ENCODE assay signal across 27 cellular contexts in the genomic region with DNA sequence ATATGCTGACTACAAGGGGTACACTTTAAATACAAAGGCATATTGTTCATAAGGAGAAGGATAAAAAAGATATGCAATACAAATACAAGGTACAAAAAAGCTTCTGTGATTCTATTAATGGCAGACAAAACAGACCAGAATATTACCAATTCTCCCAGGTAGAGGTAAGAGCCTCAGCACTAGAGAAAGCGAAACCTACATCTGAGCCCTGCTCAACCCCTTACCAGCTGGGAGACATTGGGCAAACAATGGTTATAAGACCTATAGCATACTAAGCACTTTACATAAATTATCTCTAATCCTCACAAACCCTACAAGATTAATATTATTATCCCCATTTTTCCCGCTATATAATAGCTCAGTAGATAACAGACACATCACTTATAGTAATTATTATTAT. TPM values are rescaled to one million over a fixed set of nuclear protein-coding genes. Genes with fewer than 3 reads are reported as not detected.
"Had no signal": no experiment of that assay in that cellular context is flagged by ENCODE, and none has a peak within 500 bp of the region (broad histone marks: within the 10 kb centered on the region; RNA-seq: fewer than 3 reads in every experiment).

No MANE protein-coding gene starts in this region.

- H3K4me3 ChIP-seq: colonic mucosa, esophagus squamous epithelium, gastrocnemius medialis, heart right ventricle, left lung, lower lobe of right lung, mucosa of descending colon had no signal

- H3K27ac ChIP-seq: colonic mucosa, epithelial cell of prostate, esophagus squamous epithelium, gastrocnemius medialis, heart right ventricle, left lung, lower lobe of right lung had no signal

- ATAC-seq: effector memory CD8-positive, alpha-beta T cell; esophagus mucosa; gastrocnemius medialis; heart right ventricle; left cardiac atrium; left lung; left ventricle myocardium superior; lower lobe of right lung; mucosa of descending colon had no signal

- H3K27me3 ChIP-seq: colonic mucosa, gastrocnemius medialis, left lung had no signal

- H3K9me3 Mint-ChIP-seq: dendritic cell treated with granulocyte-macrophage colony-stimulating factor and Interleukin-4, amounts not matched to agents 40 ng/mL and 50 ng/mL, for 4 days; endodermal cell had no signal

- H3K4me3 Mint-ChIP-seq: dendritic cell treated with granulocyte-macrophage colony-stimulating factor and Interleukin-4, amounts not matched to agents 40 ng/mL and 50 ng/mL, for 4 days; effector memory CD8-positive, alpha-beta T cell; endodermal cell; mesothelial cell of epicardium; naive B cell had no signal

- H3K4me1 ChIP-seq: colonic mucosa, esophagus squamous epithelium, gastrocnemius medialis, heart right ventricle, left lung, lower lobe of right lung had no signal

- H3K27ac Mint-ChIP-seq: dendritic cell treated with granulocyte-macrophage colony-stimulating factor and Interleukin-4, amounts not matched to agents 40 ng/mL and 50 ng/mL, for 4 days; effector memory CD8-positive, alpha-beta T cell; endodermal cell; mesothelial cell of epicardium; naive B cell had no signal

- H3K36me3 Mint-ChIP-seq: mesothelial cell of epicardium, naive B cell had no signal

- H3K9me3 ChIP-seq: colonic mucosa, esophagus squamous epithelium, gastrocnemius medialis, left lung, lower lobe of right lung, mucosa of descending colon had no signal

- H3K36me3 ChIP-seq: colonic mucosa, esophagus squamous epithelium, gastrocnemius medialis, heart right ventricle, left lung, lower lobe of right lung had no signal

- DNase-seq: colonic mucosa; cortex of kidney; effector CD8-positive, alpha-beta T cell; effector memory CD8-positive, alpha-beta T cell; endodermal cell; erythroblast; esophagus squamous epithelium; foreskin fibroblast; foreskin melanocyte; gastrocnemius medialis; glutamatergic neuron; head of caudate nucleus; heart right ventricle; hippocampal formation; left cardiac atrium; left lung; left ventricle myocardium superior; lower lobe of right lung; mesenchymal stem cell; mucosa of descending colon; naive B cell had no signal

- H3K4me1 Mint-ChIP-seq: naive B cell had no signal

RNA-seq across cellular contexts. Expression of a gene that starts 41.2 kb away (rescaled TPM):
- total RNA-seq: gastrocnemius medialis, mesenteric fat pad, myocyte had no signal
